In genomic region chr10:119691726-119692125, GRCh38 we compare ENCODE assay signal across 27 cellular contexts.
"Had no signal": no experiment of that assay in that cellular context is flagged by ENCODE, and none has a peak within 500 bp of the region (broad histone marks: within the 10 kb centered on the region; RNA-seq: fewer than 3 reads in every experiment).

No MANE protein-coding gene starts in this region.

- H3K4me2 ChIP-seq: hepatocyte, neural progenitor cell, smooth muscle cell had no signal

- H3K27me3 Mint-ChIP-seq: memory B cell; naive thymus-derived CD4-positive, alpha-beta T cell; stimulated activated naive CD8-positive, alpha-beta T cell treated with anti-CD3 and anti-CD28 coated beads, Interleukin-15, amount 100 ng/mL, for 72 hours had no signal

- H3K4me1 ChIP-seq: gastrocnemius medialis, right lobe of liver had no signal

- H3K4me3 ChIP-seq: dorsolateral prefrontal cortex, gastrocnemius medialis, hepatocyte, lung, mucosa of descending colon, neural progenitor cell, right lobe of liver, smooth muscle cell, suprapubic skin, transverse colon, vagina had no signal

- H3K36me3 Mint-ChIP-seq: memory B cell; mesothelial cell of epicardium; naive thymus-derived CD4-positive, alpha-beta T cell; neural progenitor cell had no signal

- H3K36me3 ChIP-seq: gastrocnemius medialis, neural progenitor cell, right lobe of liver, suprapubic skin, transverse colon, vagina had no signal

- H3K4me3 Mint-ChIP-seq: memory B cell; mesothelial cell of epicardium; naive thymus-derived CD4-positive, alpha-beta T cell; nephron; neural progenitor cell; stimulated activated naive CD8-positive, alpha-beta T cell treated with anti-CD3 and anti-CD28 coated beads, Interleukin-15, amount 100 ng/mL, for 72 hours had no signal

- H2AFZ ChIP-seq: hepatocyte, neural progenitor cell, parathyroid adenoma had no signal

- H3K27ac Mint-ChIP-seq: memory B cell; mesothelial cell of epicardium; naive thymus-derived CD4-positive, alpha-beta T cell; nephron; neural progenitor cell; progenitor cell of endocrine pancreas; stimulated activated naive CD8-positive, alpha-beta T cell treated with anti-CD3 and anti-CD28 coated beads, Interleukin-15, amount 100 ng/mL, for 72 hours had no signal

- H3K79me2 ChIP-seq: hepatocyte, parathyroid adenoma had no signal

- H3K27ac ChIP-seq: dorsolateral prefrontal cortex, gastrocnemius medialis, hepatocyte, neural progenitor cell, parathyroid adenoma, right lobe of liver, suprapubic skin, transverse colon, vagina had no signal

- DNase-seq: dorsolateral prefrontal cortex; effector CD4-positive, alpha-beta T cell; foreskin fibroblast; gastrocnemius medialis; head of caudate nucleus; kidney; mucosa of descending colon; naive thymus-derived CD4-positive, alpha-beta T cell; right lobe of liver; stimulated activated CD4-positive, alpha-beta T cell treated with anti-CD3 and anti-CD28 coated beads, Interleukin-12 subunit alpha, Interleukin-12 subunit beta, amount 100 ng/mL, for 4 hours; stimulated activated CD4-positive, alpha-beta T cell treated with anti-CD3 and anti-CD28 coated beads, Interleukin-1b, Interleukin-23, amount 100 ng/mL, for 48 hours; stimulated activated CD4-positive, alpha-beta T cell treated with anti-CD3 and anti-CD28 coated beads, Interleukin-4, amount 100 ng/mL, for 1 hour; stimulated activated CD8-positive, alpha-beta memory T cell treated with anti-CD3 and anti-CD28 coated beads, Interleukin-4, amount 100 ng/mL, for 48 hours; stimulated activated naive CD4-positive, alpha-beta T cell; stimulated activated naive CD8-positive, alpha-beta T cell treated with anti-CD3 and anti-CD28 coated beads, Interleukin-15, amount 100 ng/mL, for 72 hours; transverse colon had no signal

- H3K9ac ChIP-seq: neural progenitor cell, parathyroid adenoma had no signal

- H3K9me3 Mint-ChIP-seq: memory B cell; mesothelial cell of epicardium; nephron; stimulated activated naive CD8-positive, alpha-beta T cell treated with anti-CD3 and anti-CD28 coated beads, Interleukin-15, amount 100 ng/mL, for 72 hours had no signal

- H3K27me3 ChIP-seq: gastrocnemius medialis, hepatocyte, neural progenitor cell, right lobe of liver, suprapubic skin, transverse colon, vagina had no signal

- H3K9me3 ChIP-seq: gastrocnemius medialis, mucosa of descending colon, right lobe of liver, suprapubic skin, transverse colon, vagina had no signal
